ENCODE assay signal across 19 cellular contexts in genomic region chr17:8622191-8622590, GRCh38. TPM values are rescaled to one million over a fixed set of nuclear protein-coding genes. Genes with fewer than 3 reads are reported as not detected.
DNase-seq lines count a peak whose midpoint lies in the region; ATAC-seq and TF ChIP-seq lines count a peak whose summit lies in the region.
"Had no signal": no experiment of that assay in that cellular context is flagged by ENCODE, and none has a peak within 500 bp of the region (broad histone marks: within the 10 kb centered on the region; RNA-seq: fewer than 3 reads in every experiment).

No MANE protein-coding gene starts in this region.

- peaks cover 37% of the 10 kb centered on the region for H3K4me1 Mint-ChIP-seq in mesothelial cell of epicardium
- peaks cover 0 to 4% of the 10 kb centered on the region in 2 donors for H3K4me1 Mint-ChIP-seq in natural killer cell treated with Interleukin-12 subunit alpha and Interleukin-12 subunit beta and Interleukin-15 and Interleukin-18, amount 100 ng/mL, for 72 hours (ENCODE audit: low read depth in 2 of 2)

- peak overlapping the region; percentile 93 to 98 for H3K27ac ChIP-seq in ascending aorta
- H3K27ac ChIP-seq in thoracic aorta, result peak overlapping the region; percentile 71 to 82
- H3K27ac ChIP-seq: RWPE1 had no signal

- no peaks in the 10 kb centered on the region for H3K9me3 ChIP-seq in ascending aorta
- no peaks in the 10 kb centered on the region for H3K9me3 ChIP-seq in thoracic aorta
- H3K9me3 ChIP-seq: BE2C had no signal

- H3K36me3 ChIP-seq in ascending aorta (peaks cover 12 to 32% of the 10 kb centered on the region in 2 donors), thoracic aorta (peaks cover 18% of the 10 kb centered on the region)
- H3K36me3 ChIP-seq: BE2C had no signal

- peaks cover 7 to 38% of the 10 kb centered on the region in 2 donors for H3K4me1 ChIP-seq in ascending aorta
- H3K4me1 ChIP-seq in thoracic aorta (ENCODE audit: control insufficient read depth in 1 of 2, low read depth in 2 of 2), result peaks cover 31 to 92% of the 10 kb centered on the region in 2 donors
- H3K4me1 ChIP-seq: BE2C had no signal

- DNase-seq in NB4 (ENCODE audit: low read depth) (peak; percentile 16), ascending aorta (ENCODE audit: low spot score in 2 of 2) (no peak), mesothelial cell of epicardium (ENCODE audit: low spot score in 2 of 2, unreplicated experiment in 2 of 2) (no peak), thoracic aorta (ENCODE audit: low spot score) (no peak), NCI-H1436 (lab: John Stamatoyannopoulos, UW) (no peak), ecto neural progenitor cell (ENCODE audit: low spot score) (no peak)
- DNase-seq in natural killer cell treated with Interleukin-12 subunit alpha and Interleukin-12 subunit beta and Interleukin-15 and Interleukin-18, amount 100 ng/mL, for 72 hours (ENCODE audit: low spot score), result no peak
- DNase-seq: BE2C; Calu3; CD4-positive, alpha-beta T cell; DMS53; H9; NCI-H1105 treated with DMSO at 0.1 percent for 48 hours; NCI-H187 treated with DMSO at 0.1 percent for 48 hours; NCI-H2171; NCI-H446; NCI-H69; PC-3 had no signal

- peaks cover 50% of the 10 kb centered on the region for H3K36me3 Mint-ChIP-seq in mesothelial cell of epicardium
- H3K36me3 Mint-ChIP-seq in natural killer cell treated with Interleukin-12 subunit alpha and Interleukin-12 subunit beta and Interleukin-15 and Interleukin-18, amount 100 ng/mL, for 72 hours, result no peaks in the 10 kb centered on the region

- peaks cover 7% of the 10 kb centered on the region for H3K9me3 Mint-ChIP-seq in mesothelial cell of epicardium
- H3K9me3 Mint-ChIP-seq in natural killer cell treated with Interleukin-12 subunit alpha and Interleukin-12 subunit beta and Interleukin-15 and Interleukin-18, amount 100 ng/mL, for 72 hours, result no peaks in the 10 kb centered on the region
- H3K9me3 Mint-ChIP-seq: CD4-positive, alpha-beta T cell had no signal

- H3K27ac Mint-ChIP-seq in mesothelial cell of epicardium, result peak overlapping the region; percentile 71
- no peak overlapping the region for H3K27ac Mint-ChIP-seq in natural killer cell treated with Interleukin-12 subunit alpha and Interleukin-12 subunit beta and Interleukin-15 and Interleukin-18, amount 100 ng/mL, for 72 hours
- H3K27ac Mint-ChIP-seq: CD4-positive, alpha-beta T cell had no signal

- intact Hi-C loops in ascending aorta (cut with DNase I), result loop anchor here (5.0 kb wide), 2 partner anchors 35 to 150 kb away; no protein-coding TSS in a partner anchor

- no peak overlapping the region for H3K4me3 Mint-ChIP-seq in mesothelial cell of epicardium
- H3K4me3 Mint-ChIP-seq in natural killer cell treated with Interleukin-12 subunit alpha and Interleukin-12 subunit beta and Interleukin-15 and Interleukin-18, amount 100 ng/mL, for 72 hours, result no peak overlapping the region
- H3K4me3 Mint-ChIP-seq: CD4-positive, alpha-beta T cell had no signal

- H3K27me3 ChIP-seq in ascending aorta (no peaks in the 10 kb centered on the region), thoracic aorta (replicated peaks; ENCODE audit: insufficient read depth) (no peaks in the 10 kb centered on the region)
- H3K27me3 ChIP-seq: BE2C had no signal

- H3K4me3 ChIP-seq in NB4 (ENCODE audit: low read depth, low read length), result no peak overlapping the region
- peak overlapping the region; percentile 24 to 90 for H3K4me3 ChIP-seq in ascending aorta
- peak overlapping the region; percentile 93 for H3K4me3 ChIP-seq in thoracic aorta

- H3K27me3 Mint-ChIP-seq in mesothelial cell of epicardium (ENCODE audit: low read depth), result no peaks in the 10 kb centered on the region
- peaks cover 26 to 51% of the 10 kb centered on the region in 2 donors for H3K27me3 Mint-ChIP-seq in natural killer cell treated with Interleukin-12 subunit alpha and Interleukin-12 subunit beta and Interleukin-15 and Interleukin-18, amount 100 ng/mL, for 72 hours

- ATAC-seq in thoracic aorta (ENCODE audit: insufficient number of reproducible peaks, low FRiP score, low read depth), result no peak
- ATAC-seq in natural killer cell treated with Interleukin-12 subunit alpha and Interleukin-12 subunit beta and Interleukin-15 and Interleukin-18, amount 100 ng/mL, for 72 hours, result no peak
- ATAC-seq: PC-3 had no signal

- no peak for TF ChIP-seq CTCF in NB4 (IDR thresholded peaks at IDR 0.05; ENCODE audit: low read depth, low read length)
- no peak for TF ChIP-seq CTCF in ascending aorta (IDR thresholded peaks at IDR 0.05)
- TF ChIP-seq CTCF in mesothelial cell of epicardium (IDR thresholded peaks at IDR 0.05; ENCODE audit: unreplicated experiment), result no peak
- TF ChIP-seq CTCF in thoracic aorta (IDR thresholded peaks at IDR 0.05), result no peak

- no peak for TF ChIP-seq POLR2A in NB4 (IDR thresholded peaks at IDR 0.05; ENCODE audit: extremely low read depth, insufficient read length)

RNA-seq across cellular contexts. Expression of gene MYH10, which starts 8.3 kb away (rescaled TPM):
- total RNA-seq in ascending aorta (378 TPM), mesothelial cell of epicardium (308 to 328 TPM (median 312 TPM) in 3 replicates), thoracic aorta (1,000 to 10,000 TPM; 1,436 to 1,719 TPM)
- total RNA-seq in natural killer cell treated with Interleukin-12 subunit alpha and Interleukin-12 subunit beta and Interleukin-15 and Interleukin-18, amount 100 ng/mL, for 72 hours, result 1 to 10 TPM; 1.9 TPM

Comparison
In these comparisons a context has a peak if more than half of its experiments do, and no peak if none do; other contexts are left out.
1. RNA of gene MYH10, which starts 8.3 kb away (total RNA-seq): 1,436 to 1,719 TPM in thoracic aorta, 378 TPM in ascending aorta (single experiment) and 308 to 328 TPM in mesothelial cell of epicardium; 1.9 TPM in natural killer cell treated with Interleukin-12 subunit alpha and Interleukin-12 subunit beta and Interleukin-15 and Interleukin-18, amount 100 ng/mL, for 72 hours; every median in the first group is over 100 times any median in the second.